ENCODE assay signal across 8 cellular contexts in genomic region chr9:33290247-33290993, GRCh38. TPM values are rescaled to one million over a fixed set of nuclear protein-coding genes. Genes with fewer than 3 reads are reported as not detected.
DNase-seq lines count a peak whose midpoint lies in the region; ATAC-seq and TF ChIP-seq lines count a peak whose summit lies in the region.

TSS of gene NFX1 (plus strand) at chr9:33290516. CDS start at chr9:33290573, 57 bp downstream.

- TF ChIP-seq CTCF in GM13976 (IDR thresholded peaks at IDR 0.05; ENCODE audit: borderline replicate concordance, control extremely low read depth, extremely low read depth, insufficient read depth, missing control alignments) (no peak), heart left ventricle (IDR thresholded peaks at IDR 0.05) (no peak), upper lobe of left lung (IDR thresholded peaks at IDR 0.05) (peak in 2 of 6 experiments; percentile 6 to 14)

- H3K27ac ChIP-seq in heart left ventricle = peak within 1 kb of the TSS; percentile 94 to 100 (median 98)
- peak within 1 kb of the TSS; percentile 97 to 100 (median 100) for H3K27ac ChIP-seq in upper lobe of left lung

- H3K9me3 ChIP-seq in heart left ventricle (no peaks in the 10 kb centered on the region), upper lobe of left lung (peaks cover 0 to 3% (median 0%) of the 10 kb centered on the region in 4 donors)

- peak; percentile 80 for ATAC-seq in HG02870 (IDR thresholded peaks at IDR 0.05; ENCODE audit: unreplicated experiment)
- ATAC-seq in heart left ventricle = peak; percentile 91 to 96 (median 94)
- ATAC-seq in upper lobe of left lung (ENCODE audit: low FRiP score in 2 of 2) = peak; percentile 95 to 96

- in situ Hi-C loops in GM13976 (cut with MboI; ENCODE audit: low sequenced_read_pairs, unreplicated experiment) = no loop called here

- 0 to 2% (median 0%) methylated on average over 34 to 60 of the region's 60 CpGs for WGBS in heart left ventricle, 4 donors
- WGBS in upper lobe of left lung, 2 donors = 1% methylated on average over 19 to 57 of the region's 60 CpGs

- intact Hi-C loops in T-helper 1 cell treated with Interleukin-12 subunit alpha and Interleukin-12 subunit beta and Interleukin-4 antibody, amounts not matched to agents 30 ng/mL and 1 ng/mL, for 36 hours (cut with micrococcal nuclease) = loop anchor here (1.0 to 10.0 kb wide), 15 partner anchors 16 to 887 kb away; partner anchors contain the start of genes APTX, B4GALT1, BAG1 and DCAF12
- intact Hi-C loops in heart left ventricle (cut with DNase I) = loop anchor here in 4 of 10 donors (1.0 to 10.0 kb wide), 5 partner anchors 26 to 434 kb away; partner anchors contain the start of gene BAG1 (in 1 of the 4)
- intact Hi-C loops in posterior cingulate gyrus (cut with DNase I) = loop anchor here (2.0 to 10.0 kb wide), 2 partner anchors 26 to 184 kb away; partner anchors contain the start of genes BAG1, CHMP5 and NOL6

- H3K4me3 ChIP-seq in heart left ventricle = peak within 1 kb of the TSS; percentile 56 to 94 (median 78)
- peak within 1 kb of the TSS; percentile 74 to 81 (median 78) for H3K4me3 ChIP-seq in upper lobe of left lung

- H3K27me3 ChIP-seq in heart left ventricle (no peaks in the 10 kb centered on the region), upper lobe of left lung (no peaks in the 10 kb centered on the region)

- H3K4me1 ChIP-seq in heart left ventricle (peaks cover 9 to 58% (median 34%) of the 10 kb centered on the region in 12 donors), upper lobe of left lung (peaks cover 23 to 65% (median 36%) of the 10 kb centered on the region in 4 donors)

- TF ChIP-seq POLR2A in heart left ventricle (IDR thresholded peaks at IDR 0.05) (peak; percentile 36 to 90), upper lobe of left lung (IDR thresholded peaks at IDR 0.05) (peak; percentile 8 to 98 (median 74))

- H3K36me3 ChIP-seq in heart left ventricle (peaks cover 0 to 48% (median 31%) of the 10 kb centered on the region in 9 donors), upper lobe of left lung (peaks cover 3 to 24% (median 6%) of the 10 kb centered on the region in 4 donors)

- DNase-seq in GM13976 (ENCODE audit: low spot score) = peak; percentile 96
- DNase-seq in NCI-H146 treated with DMSO at 0.1 percent for 48 hours (lab: John Stamatoyannopoulos, UW; ENCODE audit: unreplicated experiment) = peak; percentile 92
- DNase-seq in amniotic epithelial cell (ENCODE audit: low read depth) = peak; percentile 99
- peak; percentile 98 to 99 (median 98) for DNase-seq in heart left ventricle
- DNase-seq in posterior cingulate gyrus = peak; percentile 90 to 99 (median 93)
- DNase-seq in upper lobe of left lung = peak; percentile 98

- peak in 2 of 4 donors; percentile 2 to 90 for TF ChIP-seq EP300 in upper lobe of left lung (IDR thresholded peaks at IDR 0.05)

RNA-seq across cellular contexts. Expression of gene NFX1, which starts in this region (rescaled TPM):
- 40.9 and 44.2 TPM in 2 replicates for total RNA-seq in T-helper 1 cell treated with Interleukin-12 subunit alpha and Interleukin-12 subunit beta and Interleukin-4 antibody, amounts not matched to agents 30 ng/mL and 1 ng/mL, for 36 hours
- total RNA-seq in heart left ventricle (10 to 100 TPM; 25.4 to 42.0 (median 36.1) TPM), upper lobe of left lung (10 to 100 TPM; 37.0 to 75.4 (median 54.1) TPM)
- polyA plus RNA-seq in heart left ventricle = 10 to 100 TPM; 13.7 to 23.8 TPM

Comparison
In these comparisons a context has a peak if more than half of its experiments do, and no peak if none do; other contexts are left out.
1. Peak in every context shown above with its lines: DNase-seq, ATAC-seq, H3K4me3 ChIP-seq and H3K27ac ChIP-seq.